Comparison of ENCODE assay signal across 18 cellular contexts in the genomic region with DNA sequence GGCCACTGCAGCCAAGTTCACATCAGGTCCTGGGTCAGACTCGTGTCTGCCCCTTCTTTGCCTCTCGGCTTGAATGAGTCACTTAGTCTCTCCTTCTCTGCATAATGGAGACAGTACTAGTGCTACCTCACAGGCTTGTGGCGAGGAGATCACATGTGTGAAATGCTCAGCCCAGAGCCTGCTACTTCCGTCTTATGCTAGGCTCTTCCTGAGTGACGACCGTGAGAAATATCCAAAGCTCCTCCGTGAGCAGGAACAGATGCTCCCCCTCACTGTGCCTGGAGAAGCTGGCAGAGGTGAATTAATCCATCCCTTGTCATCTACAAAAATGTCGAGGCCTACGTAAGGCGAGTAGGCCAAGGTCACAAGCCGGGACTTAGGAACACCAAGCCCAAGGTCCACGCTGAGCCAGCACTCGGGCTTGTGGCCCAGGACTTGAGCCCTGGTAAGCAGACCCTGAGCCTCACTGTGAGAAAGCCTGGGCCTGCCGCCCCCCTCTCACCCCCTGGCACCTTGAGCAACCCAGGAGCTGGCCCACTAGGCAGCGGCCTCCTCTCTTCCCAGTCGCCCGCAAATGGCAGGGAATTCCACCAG. TPM values are rescaled to one million over a fixed set of nuclear protein-coding genes. Genes with fewer than 3 reads are reported as not detected.
DNase-seq lines count a peak whose midpoint lies in the region; ATAC-seq and TF ChIP-seq lines count a peak whose summit lies in the region.
"Had no signal": no experiment of that assay in that cellular context is flagged by ENCODE, and none has a peak within 500 bp of the region (broad histone marks: within the 10 kb centered on the region; RNA-seq: fewer than 3 reads in every experiment).

No MANE protein-coding gene starts in this region.

- H3K4me3 ChIP-seq in WERI-Rb-1 (ENCODE audit: low read depth, low read length) (no peak overlapping the region), tibial artery (no peak overlapping the region)
- H3K4me3 ChIP-seq: ascending aorta, spleen had no signal

- H3K36me3 ChIP-seq in WERI-Rb-1 (no peaks in the 10 kb centered on the region), tibial artery (peaks cover 0 to 5% (median 0%) of the 10 kb centered on the region in 3 donors)
- H3K36me3 ChIP-seq: ascending aorta, neutrophil, spleen had no signal

- CTCF ChIA-PET in activated naive CD4-positive, alpha-beta T cell treated with anti-CD3 and anti-CD28 coated beads, Interleukin-2, amount 10 ng/mL, durations not matched to agents 7 days and 5 days (lab: Charles Lee) = interaction anchor here (2.3 kb wide), 1 partner anchor 17 kb away, joined by 14 read pairs; no protein-coding TSS in a partner anchor

- H3K27me3 Mint-ChIP-seq in activated naive CD4-positive, alpha-beta T cell treated with anti-CD3 and anti-CD28 coated beads, Interleukin-2, amount 10 ng/mL, durations not matched to agents 7 days and 5 days = peaks cover 70% of the 10 kb centered on the region
- peaks cover 10% of the 10 kb centered on the region for H3K27me3 Mint-ChIP-seq in glutamatergic neuron (ENCODE audit: unreplicated experiment)
- peaks cover 23 to 37% of the 10 kb centered on the region in 2 donors for H3K27me3 Mint-ChIP-seq in stimulated activated naive B cell treated with anti-CD40 and anti-IgM and Interleukin-4, amounts not matched to agents 10 μg/mL and 1 μg/mL and 100 μg/mL, for 72 hours

- intact Hi-C loops in tibial artery (cut with DNase I; ENCODE audit: low total_unique reads) = no loop called here

- DNase-seq in activated naive CD4-positive, alpha-beta T cell treated with anti-CD3 and anti-CD28 coated beads, Interleukin-2, amount 10 ng/mL, durations not matched to agents 7 days and 5 days = no peak
- no peak for DNase-seq in activated naive CD4-positive, alpha-beta T cell (lab: John Stamatoyannopoulos, UW)
- DNase-seq in WERI-Rb-1 (peak; percentile 83), glutamatergic neuron (no peak), LoVo (ENCODE audit: low spot score) (no peak), tibial artery (no peak)
- no peak for DNase-seq in stimulated activated naive B cell treated with anti-CD40 and anti-IgM and Interleukin-4, amounts not matched to agents 10 μg/mL and 1 μg/mL and 100 μg/mL, for 72 hours
- DNase-seq: activated T-cell treated with anti-CD3 and anti-CD28 coated beads for 4 hours, NCI-H1436, NCI-H526, SHP77 treated with DMSO at 0.1 percent for 48 hours, spleen had no signal

- H3K27me3 ChIP-seq in WERI-Rb-1 (ENCODE audit: insufficient read depth, low read depth, severe bottlenecking) (no peaks in the 10 kb centered on the region), tibial artery (peaks cover 0 to 6% of the 10 kb centered on the region in 2 donors)
- H3K27me3 ChIP-seq: ascending aorta had no signal

- no peaks in the 10 kb centered on the region for H3K9me3 Mint-ChIP-seq in activated naive CD4-positive, alpha-beta T cell treated with anti-CD3 and anti-CD28 coated beads, Interleukin-2, amount 10 ng/mL, durations not matched to agents 7 days and 5 days
- H3K9me3 Mint-ChIP-seq in glutamatergic neuron (ENCODE audit: unreplicated experiment) = peaks cover 2% of the 10 kb centered on the region
- no peaks in the 10 kb centered on the region for H3K9me3 Mint-ChIP-seq in stimulated activated naive B cell treated with anti-CD40 and anti-IgM and Interleukin-4, amounts not matched to agents 10 μg/mL and 1 μg/mL and 100 μg/mL, for 72 hours

- H3K27ac ChIP-seq in WERI-Rb-1 (peak overlapping the region; percentile 86), tibial artery (no peak overlapping the region)
- H3K27ac ChIP-seq: ascending aorta, neutrophil, spleen had no signal

- no peak for TF ChIP-seq CTCF in WERI-Rb-1 (IDR thresholded peaks at IDR 0.05; ENCODE audit: low read depth, low read length)
- TF ChIP-seq CTCF in glutamatergic neuron (IDR thresholded peaks at IDR 0.05; ENCODE audit: partially characterized antibody, unreplicated experiment) = no peak
- no peak for TF ChIP-seq CTCF in tibial artery (IDR thresholded peaks at IDR 0.05)

- ATAC-seq in HG03442 (IDR thresholded peaks at IDR 0.05; ENCODE audit: unreplicated experiment) = no peak
- ATAC-seq in stimulated activated naive B cell treated with anti-CD40 and anti-IgM and Interleukin-4, amounts not matched to agents 10 μg/mL and 1 μg/mL and 100 μg/mL, for 72 hours (replicated peaks) = no peak
- ATAC-seq: HCT116, left ventricle myocardium superior had no signal

- H3K4me1 ChIP-seq in tibial artery = peaks cover 0 to 22% (median 15%) of the 10 kb centered on the region in 4 donors

- no peaks in the 10 kb centered on the region for H3K9me3 ChIP-seq in WERI-Rb-1 (ENCODE audit: severe bottlenecking)
- no peaks in the 10 kb centered on the region for H3K9me3 ChIP-seq in tibial artery
- H3K9me3 ChIP-seq: ascending aorta, neutrophil, spleen had no signal

- peaks cover 6% of the 10 kb centered on the region for H3K4me1 Mint-ChIP-seq in activated naive CD4-positive, alpha-beta T cell treated with anti-CD3 and anti-CD28 coated beads, Interleukin-2, amount 10 ng/mL, durations not matched to agents 7 days and 5 days
- H3K4me1 Mint-ChIP-seq in glutamatergic neuron (ENCODE audit: low read depth, unreplicated experiment) = peaks cover 14% of the 10 kb centered on the region
- H3K4me1 Mint-ChIP-seq in stimulated activated naive B cell treated with anti-CD40 and anti-IgM and Interleukin-4, amounts not matched to agents 10 μg/mL and 1 μg/mL and 100 μg/mL, for 72 hours = peaks cover 8 to 12% of the 10 kb centered on the region in 2 donors

- peak overlapping the region; percentile 52 for H3K27ac Mint-ChIP-seq in activated naive CD4-positive, alpha-beta T cell treated with anti-CD3 and anti-CD28 coated beads, Interleukin-2, amount 10 ng/mL, durations not matched to agents 7 days and 5 days
- peak overlapping the region; percentile 8 for H3K27ac Mint-ChIP-seq in glutamatergic neuron (ENCODE audit: unreplicated experiment)
- H3K27ac Mint-ChIP-seq in stimulated activated naive B cell treated with anti-CD40 and anti-IgM and Interleukin-4, amounts not matched to agents 10 μg/mL and 1 μg/mL and 100 μg/mL, for 72 hours = no peak overlapping the region

- no peak overlapping the region for H3K4me3 Mint-ChIP-seq in activated naive CD4-positive, alpha-beta T cell treated with anti-CD3 and anti-CD28 coated beads, Interleukin-2, amount 10 ng/mL, durations not matched to agents 7 days and 5 days
- H3K4me3 Mint-ChIP-seq in glutamatergic neuron (ENCODE audit: unreplicated experiment) = no peak overlapping the region
- no peak overlapping the region for H3K4me3 Mint-ChIP-seq in stimulated activated naive B cell treated with anti-CD40 and anti-IgM and Interleukin-4, amounts not matched to agents 10 μg/mL and 1 μg/mL and 100 μg/mL, for 72 hours

- no peaks in the 10 kb centered on the region for H3K36me3 Mint-ChIP-seq in activated naive CD4-positive, alpha-beta T cell treated with anti-CD3 and anti-CD28 coated beads, Interleukin-2, amount 10 ng/mL, durations not matched to agents 7 days and 5 days
- no peaks in the 10 kb centered on the region for H3K36me3 Mint-ChIP-seq in glutamatergic neuron (ENCODE audit: unreplicated experiment)
- H3K36me3 Mint-ChIP-seq in stimulated activated naive B cell treated with anti-CD40 and anti-IgM and Interleukin-4, amounts not matched to agents 10 μg/mL and 1 μg/mL and 100 μg/mL, for 72 hours = no peaks in the 10 kb centered on the region

RNA-seq across cellular contexts. Expression of gene PAK6, which starts 17.9 kb away (rescaled TPM):
- total RNA-seq in glutamatergic neuron (ENCODE audit: unreplicated experiment) = not detected
- total RNA-seq: ascending aorta had no signal

RNA-seq across cellular contexts. Expression of gene ANKRD63, which starts 26.1 kb away (rescaled TPM):
- total RNA-seq in glutamatergic neuron (ENCODE audit: unreplicated experiment) = not detected
- total RNA-seq: ascending aorta, spleen, ureter had no signal

RNA-seq across cellular contexts. Expression of gene PLCB2, which starts 51.0 kb away (rescaled TPM):
- total RNA-seq in glutamatergic neuron (ENCODE audit: unreplicated experiment) = 2.6 TPM
